ENCODE assay signal across 8 cellular contexts in the genomic region with DNA sequence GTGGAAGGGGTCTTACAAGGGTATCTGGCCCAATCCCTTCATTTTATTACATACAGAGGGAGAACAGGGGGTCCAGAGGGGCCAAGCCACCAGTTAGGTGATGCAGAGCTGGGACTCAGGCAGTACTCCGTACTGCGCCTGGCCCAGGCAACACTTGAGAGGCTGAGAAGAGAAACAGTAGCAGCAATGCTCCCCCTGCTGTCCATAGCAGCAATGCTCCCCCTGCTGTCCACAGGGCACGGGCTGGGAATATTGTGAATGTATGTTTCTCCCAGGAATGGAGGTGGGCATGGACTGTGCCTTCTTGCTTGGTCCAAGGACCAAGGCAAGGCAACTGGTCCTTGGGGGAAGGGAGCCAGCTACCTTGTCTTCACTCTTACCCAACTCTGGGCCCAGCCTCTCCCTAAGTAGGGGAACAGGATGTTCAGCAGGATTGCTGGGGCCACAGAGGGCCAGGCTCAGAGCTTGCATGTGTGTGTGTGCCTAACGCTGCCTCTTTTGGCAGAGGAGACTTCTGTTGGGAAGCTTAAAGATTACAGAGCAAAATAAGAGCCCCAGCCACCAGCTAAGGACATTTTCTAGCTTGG. TPM values are rescaled to one million over a fixed set of nuclear protein-coding genes. Genes with fewer than 3 reads are reported as not detected.
DNase-seq lines count a peak whose midpoint lies in the region; ATAC-seq and TF ChIP-seq lines count a peak whose summit lies in the region.

No MANE protein-coding gene starts in this region.

- H3K79me2 ChIP-seq in GM23338 (replicated peaks; ENCODE audit: insufficient read depth) (no peaks in the 10 kb centered on the region), hepatocyte (no peaks in the 10 kb centered on the region)

- H3K27me3 ChIP-seq in BJ (ENCODE audit: control insufficient read depth, insufficient read depth, low read length): no peaks in the 10 kb centered on the region
- H3K27me3 ChIP-seq in GM23338 (ENCODE audit: insufficient read depth): no peaks in the 10 kb centered on the region
- no peaks in the 10 kb centered on the region for H3K27me3 ChIP-seq in NT2/D1 (ENCODE audit: insufficient read depth, insufficient read length)
- H3K27me3 ChIP-seq in ascending aorta: no peaks in the 10 kb centered on the region
- H3K27me3 ChIP-seq in hepatocyte: no peaks in the 10 kb centered on the region
- no peaks in the 10 kb centered on the region for H3K27me3 ChIP-seq in skeletal muscle satellite cell (ENCODE audit: control insufficient read depth, insufficient read depth, low read length)

- no peak for DNase-seq in BJ (ENCODE audit: low read depth)
- DNase-seq in GM23338 (ENCODE audit: low spot score): peak; percentile 88
- DNase-seq in NT2/D1 (ENCODE audit: low read depth, low spot score): peak; percentile 50
- peak in 1 of 2 donors; percentile 71 for DNase-seq in ascending aorta (ENCODE audit: low spot score in 2 of 2)
- peak; percentile 85 for DNase-seq in hepatocyte (ENCODE audit: low spot score)

- WGBS in hepatocyte (ENCODE audit: low lambda C conversion rate, missing lambda C conversion rate): 42% methylated on average over 4 of the region's 4 CpGs

- no peaks in the 10 kb centered on the region for H3K9me3 ChIP-seq in NT2/D1 (ENCODE audit: insufficient read depth, low read length)
- no peaks in the 10 kb centered on the region for H3K9me3 ChIP-seq in ascending aorta
- H3K9me3 ChIP-seq in hepatocyte (ENCODE audit: low read depth): no peaks in the 10 kb centered on the region
- H3K9me3 ChIP-seq in skeletal muscle satellite cell (replicated peaks; ENCODE audit: low read length): no peaks in the 10 kb centered on the region

- H3K36me3 ChIP-seq in BJ (ENCODE audit: control insufficient read depth, insufficient read depth, low read length) (no peaks in the 10 kb centered on the region; the same call in 1 of the 2 replicates), GM23338 (ENCODE audit: insufficient read depth) (no peaks in the 10 kb centered on the region), NT2/D1 (ENCODE audit: insufficient read depth, insufficient read length, low read length) (peaks cover 46% of the 10 kb centered on the region), ascending aorta (peaks cover 0 to 4% of the 10 kb centered on the region in 2 donors), hepatocyte (replicated peaks; ENCODE audit: insufficient read depth, low read depth) (no peaks in the 10 kb centered on the region), skeletal muscle satellite cell (ENCODE audit: insufficient read depth, low read length) (no peaks in the 10 kb centered on the region)

- CTCF ChIA-PET in BJ (lab: Yijun Ruan, JAX): interaction anchor here (0.5 to 15.0 kb wide), 16 partner anchors 8 to 284 kb away, joined by 3 to 392 read pairs (median 4); partner anchors contain the start of genes CEP250, EIF6 and GDF5

- H3K4me1 Mint-ChIP-seq in GM23338: peaks cover 29% of the 10 kb centered on the region

- H2AFZ ChIP-seq in GM23338: no peak overlapping the region
- H2AFZ ChIP-seq in hepatocyte: no peak overlapping the region

- H3K4me2 ChIP-seq in GM23338 (no peak overlapping the region), hepatocyte (peak overlapping the region; percentile 35), skeletal muscle satellite cell (ENCODE audit: low read length) (peak overlapping the region; percentile 59)

- intact Hi-C loops in ascending aorta (cut with DNase I): no loop called here

- H3K9ac ChIP-seq in NT2/D1 (ENCODE audit: insufficient read length, low read depth): no peak overlapping the region
- peak overlapping the region; percentile 80 for H3K9ac ChIP-seq in skeletal muscle satellite cell (ENCODE audit: low read depth, low read length)

- peaks cover 7% of the 10 kb centered on the region; the same call in 1 of the 3 replicates for H3K36me3 Mint-ChIP-seq in GM23338 (ENCODE audit: low read depth)

- TF ChIP-seq CTCF in BJ (IDR thresholded peaks at IDR 0.05; ENCODE audit: insufficient read depth, low read depth, low read length): peak; percentile 78
- TF ChIP-seq CTCF in GM23338 (conservative IDR thresholded peaks at IDR 0.05; ENCODE audit: low read depth in 2 of 2): peak; percentile 89 to 96
- peak; percentile 26 to 50 (median 31) for TF ChIP-seq CTCF in ascending aorta (IDR thresholded peaks at IDR 0.05)
- TF ChIP-seq CTCF in hepatocyte (IDR thresholded peaks at IDR 0.05; ENCODE audit: poor library complexity): peak; percentile 69

- H3K9me3 Mint-ChIP-seq in GM23338: no peaks in the 10 kb centered on the region

- H4K20me1 ChIP-seq in GM23338 (replicated peaks; ENCODE audit: insufficient read depth) (no peaks in the 10 kb centered on the region), hepatocyte (ENCODE audit: insufficient read depth, poor library complexity, severe bottlenecking) (no peaks in the 10 kb centered on the region)

- no peak overlapping the region for H3K4me3 Mint-ChIP-seq in GM23338

- H3K4me3 ChIP-seq in BJ (ENCODE audit: low read depth, low read length) (no peak overlapping the region), GM23338 (no peak overlapping the region), NT2/D1 (ENCODE audit: insufficient read length, low read depth) (no peak overlapping the region), ascending aorta (no peak overlapping the region), hepatocyte (no peak overlapping the region), skeletal muscle satellite cell (ENCODE audit: low read length) (peak overlapping the region; percentile 37)

- H3K9me2 ChIP-seq in GM23338 (ENCODE audit: insufficient read depth) (no peaks in the 10 kb centered on the region), hepatocyte (replicated peaks; ENCODE audit: insufficient read depth) (no peaks in the 10 kb centered on the region)

- H3K27ac Mint-ChIP-seq in GM23338: peak overlapping the region; percentile 83

- ATAC-seq in GM23338 (peak; percentile 88), HG02678 (IDR thresholded peaks at IDR 0.05; ENCODE audit: unreplicated experiment) (no peak), GM18867 (IDR thresholded peaks at IDR 0.05; ENCODE audit: unreplicated experiment) (no peak)

- peaks cover 9% of the 10 kb centered on the region; the same call in 1 of the 2 replicates for H3F3A ChIP-seq in GM23338 (replicated peaks; ENCODE audit: low read depth)

- peaks cover 19% of the 10 kb centered on the region for H3K4me1 ChIP-seq in GM23338 (ENCODE audit: insufficient read depth)
- H3K4me1 ChIP-seq in NT2/D1 (ENCODE audit: insufficient read depth, insufficient read length): peaks cover 7% of the 10 kb centered on the region
- H3K4me1 ChIP-seq in ascending aorta: peaks cover 19 to 29% of the 10 kb centered on the region in 2 donors
- peaks cover 49% of the 10 kb centered on the region for H3K4me1 ChIP-seq in hepatocyte (ENCODE audit: insufficient read depth)
- peaks cover 91% of the 10 kb centered on the region for H3K4me1 ChIP-seq in skeletal muscle satellite cell (ENCODE audit: control insufficient read depth, insufficient read depth, low read length)

- POLR2A ChIA-PET in BJ (lab: Charles Lee): no interaction called here

- H3K27me3 Mint-ChIP-seq in GM23338 (ENCODE audit: insufficient read depth, low read depth, poor library complexity): peaks cover 4% of the 10 kb centered on the region

- H3K27ac ChIP-seq in GM23338 (ENCODE audit: low read depth) (peak overlapping the region; percentile 80; the same call in 1 of the 2 replicates), ascending aorta (peak overlapping the region; percentile 76 to 85), hepatocyte (peak overlapping the region; percentile 93)

TF ChIP-seq in GM23338, 12 proteins besides CTCF, POLR2A, EP300 and RAD21:
- TF ChIP-seq EZH2phosphoT487 (IDR thresholded peaks at IDR 0.05; ENCODE audit: unreplicated experiment): no peak
- TF ChIP-seq CREB1 (CRISPR knock-in tag; IDR thresholded peaks at IDR 0.05; ENCODE audit: low read depth): no peak
- TF ChIP-seq EZH2 (IDR thresholded peaks at IDR 0.05; ENCODE audit: low read depth, unreplicated experiment): no peak
- TF ChIP-seq ZNF331 (CRISPR knock-in tag; IDR thresholded peaks at IDR 0.05; ENCODE audit: low read depth): no peak
- TF ChIP-seq NANOG (IDR thresholded peaks at IDR 0.05; ENCODE audit: borderline replicate concordance): no peak
- no peak for TF ChIP-seq STAT1 (IDR thresholded peaks at IDR 0.05; ENCODE audit: unreplicated experiment)

RNA-seq across cellular contexts. Expression of gene FAM83C, which starts 14.8 kb away (rescaled TPM):
- not detected in 2 replicates for polyA plus RNA-seq in BJ (2011; rRNA removed)
- not detected in 2 replicates for polyA minus RNA-seq in BJ (2011; rRNA and poly(A)+ RNA removed)
- total RNA-seq in GM23338 (2014; rRNA removed; shearing (Covaris generic)): 0.10 TPM in 1 of 2 replicates, not detected in the other
- polyA plus RNA-seq in GM23338 (2016; fragmentation: Nextera tagmentation; extraction: Ambion mirVana): not detected in 2 replicates
- not detected for total RNA-seq in ascending aorta
- not detected in 2 replicates for total RNA-seq in hepatocyte
- polyA plus RNA-seq in hepatocyte: 0.10 TPM in 1 of 2 replicates, not detected in the other
- total RNA-seq in skeletal muscle satellite cell (2012; rRNA removed): not detected in 2 replicates

RNA-seq across cellular contexts. Expression of gene EIF6, which starts 22.5 kb away (rescaled TPM):
- polyA plus RNA-seq in BJ (2011; rRNA removed) (182 and 261 TPM in 2 replicates), GM23338 (2016; fragmentation: Nextera tagmentation; extraction: Ambion mirVana) (215 and 220 TPM in 2 replicates), hepatocyte (207 and 230 TPM in 2 replicates)
- polyA minus RNA-seq in BJ (2011; rRNA and poly(A)+ RNA removed): 84.4 and 154 TPM in 2 replicates
- 149 and 152 TPM in 2 replicates for total RNA-seq in GM23338 (2014; rRNA removed; shearing (Covaris generic))
- total RNA-seq in ascending aorta (98.0 TPM), hepatocyte (108 and 112 TPM in 2 replicates)
- 206 and 237 TPM in 2 replicates for total RNA-seq in skeletal muscle satellite cell (2012; rRNA removed)

RNA-seq across cellular contexts. Expression of gene MMP24OS, which starts 29.1 kb away (rescaled TPM):
- polyA plus RNA-seq in BJ (2011; rRNA removed) (45.4 and 47.6 TPM in 2 replicates), GM23338 (2016; fragmentation: Nextera tagmentation; extraction: Ambion mirVana) (25.4 and 31.6 TPM in 2 replicates), hepatocyte (58.5 and 60.1 TPM in 2 replicates)
- polyA minus RNA-seq in BJ (2011; rRNA and poly(A)+ RNA removed): 41.9 and 44.0 TPM in 2 replicates
- 10.5 and 14.6 TPM in 2 replicates for total RNA-seq in GM23338 (2014; rRNA removed; shearing (Covaris generic))
- total RNA-seq in ascending aorta (43.1 TPM), hepatocyte (16.9 and 19.0 TPM in 2 replicates)
- total RNA-seq in skeletal muscle satellite cell (2012; rRNA removed): 8.4 and 12.0 TPM in 2 replicates

Comparison
In these comparisons a context has a peak if more than half of its experiments do, and no peak if none do; other contexts are left out.
1. CTCF ChIP-seq: peak in every context shown above with its lines; median percentile 92 in GM23338; 78 in BJ; 69 in hepatocyte; 31 in ascending aorta.